In genomic region chr11:1225386-1226225, GRCh38 we compare ENCODE assay signal across 18 cellular contexts. TPM values are rescaled to one million over a fixed set of nuclear protein-coding genes. Genes with fewer than 3 reads are reported as not detected.
DNase-seq lines count a peak whose midpoint lies in the region; ATAC-seq and TF ChIP-seq lines count a peak whose summit lies in the region.
"Had no signal": no experiment of that assay in that cellular context is flagged by ENCODE, and none has a peak within 500 bp of the region (broad histone marks: within the 10 kb centered on the region; RNA-seq: fewer than 3 reads in every experiment).

No MANE protein-coding gene starts in this region.

- H3K27me3 ChIP-seq in H7 (ENCODE audit: control insufficient read depth, insufficient read depth, low read length) = no peaks in the 10 kb centered on the region

- H3K27me3 Mint-ChIP-seq in glutamatergic neuron (ENCODE audit: unreplicated experiment) = peaks cover 2% of the 10 kb centered on the region
- peaks cover 8% of the 10 kb centered on the region for H3K27me3 Mint-ChIP-seq in activated naive CD8-positive, alpha-beta T cell treated with anti-CD3 and anti-CD28 coated beads for 36 hours

- H3K4me1 Mint-ChIP-seq in glutamatergic neuron (ENCODE audit: low read depth, unreplicated experiment) = peaks cover 1% of the 10 kb centered on the region
- H3K4me1 Mint-ChIP-seq in activated naive CD8-positive, alpha-beta T cell treated with anti-CD3 and anti-CD28 coated beads for 36 hours = no peaks in the 10 kb centered on the region
- H3K4me1 Mint-ChIP-seq: IgD-negative memory B cell had no signal

- H3K4me3 Mint-ChIP-seq in glutamatergic neuron (ENCODE audit: unreplicated experiment) = no peak overlapping the region
- H3K4me3 Mint-ChIP-seq in activated naive CD8-positive, alpha-beta T cell treated with anti-CD3 and anti-CD28 coated beads for 36 hours = no peak overlapping the region
- H3K4me3 Mint-ChIP-seq: IgD-negative memory B cell had no signal

- no peak for ATAC-seq in GM21528 (IDR thresholded peaks at IDR 0.05; ENCODE audit: low FRiP score, unreplicated experiment)
- ATAC-seq in HG03139 (IDR thresholded peaks at IDR 0.05; ENCODE audit: unreplicated experiment) = no peak
- ATAC-seq: activated naive CD4-positive, alpha-beta T cell treated with anti-CD3 and anti-CD28 coated beads, Interleukin-2, amount 50 U/mL, for 72 hours had no signal

- DNase-seq in 8988T = peak; percentile 59
- peak; percentile 76 for DNase-seq in H7
- peak; percentile 22 for DNase-seq in glutamatergic neuron
- DNase-seq in mesenteric fat pad (ENCODE audit: low spot score) = peak; percentile 87
- no peak for DNase-seq in activated naive CD8-positive, alpha-beta T cell treated with anti-CD3 and anti-CD28 coated beads for 36 hours
- no peak for DNase-seq in kidney tubule cell (ENCODE audit: low spot score)
- DNase-seq: activated CD4-positive, alpha-beta T cell treated with anti-CD3 and anti-CD28 coated beads, Interleukin-2, amount 50 U/mL, for 4 hours; mesenchymal stem cell; MV-4-11; NCI-H69 had no signal

- no peaks in the 10 kb centered on the region for H3K36me3 ChIP-seq in H7 (replicated peaks; ENCODE audit: control insufficient read depth, insufficient read depth, low read length)

- no peak overlapping the region for H3K4me3 ChIP-seq in H7 (ENCODE audit: insufficient read depth, low read depth, low read length)
- H3K4me3 ChIP-seq: dorsolateral prefrontal cortex had no signal

- H3K36me3 Mint-ChIP-seq in glutamatergic neuron (ENCODE audit: unreplicated experiment) = no peaks in the 10 kb centered on the region
- no peaks in the 10 kb centered on the region for H3K36me3 Mint-ChIP-seq in activated naive CD8-positive, alpha-beta T cell treated with anti-CD3 and anti-CD28 coated beads for 36 hours
- H3K36me3 Mint-ChIP-seq: activated naive CD4-positive, alpha-beta T cell treated with anti-CD3 and anti-CD28 coated beads, Interleukin-2, amount 50 U/mL, for 72 hours; IgD-negative memory B cell had no signal

- no peak for TF ChIP-seq CTCF in glutamatergic neuron (IDR thresholded peaks at IDR 0.05; ENCODE audit: partially characterized antibody, unreplicated experiment)

- H3K9me3 Mint-ChIP-seq in glutamatergic neuron (ENCODE audit: unreplicated experiment) = peaks cover 1% of the 10 kb centered on the region
- H3K9me3 Mint-ChIP-seq in activated naive CD8-positive, alpha-beta T cell treated with anti-CD3 and anti-CD28 coated beads for 36 hours = no peaks in the 10 kb centered on the region
- H3K9me3 Mint-ChIP-seq: activated naive CD4-positive, alpha-beta T cell treated with anti-CD3 and anti-CD28 coated beads, Interleukin-2, amount 50 U/mL, for 72 hours; IgD-negative memory B cell had no signal

- H3K27ac Mint-ChIP-seq in glutamatergic neuron (ENCODE audit: unreplicated experiment) = no peak overlapping the region
- H3K27ac Mint-ChIP-seq in activated naive CD8-positive, alpha-beta T cell treated with anti-CD3 and anti-CD28 coated beads for 36 hours = no peak overlapping the region
- H3K27ac Mint-ChIP-seq: activated naive CD4-positive, alpha-beta T cell treated with anti-CD3 and anti-CD28 coated beads, Interleukin-2, amount 50 U/mL, for 72 hours; IgD-negative memory B cell had no signal

RNA-seq across cellular contexts. Expression of gene MUC5B, which starts 2.7 kb away (rescaled TPM):
- under 0.01 and 0.07 TPM in 2 replicates for total RNA-seq in H7 (2014; rRNA removed; shearing (Covaris generic))
- not detected for total RNA-seq in glutamatergic neuron (ENCODE audit: unreplicated experiment)
- not detected for total RNA-seq in mesenteric fat pad
- not detected for total RNA-seq in activated naive CD8-positive, alpha-beta T cell treated with anti-CD3 and anti-CD28 coated beads for 36 hours
- total RNA-seq: activated naive CD4-positive, alpha-beta T cell treated with anti-CD3 and anti-CD28 coated beads, Interleukin-2, amount 50 U/mL, for 72 hours; Daoy; skeletal muscle tissue; temporal lobe had no signal

Comparison
In these comparisons a context has a peak if more than half of its experiments do, and no peak if none do; other contexts are left out.
1. DNase-seq: peak in 8988T (single experiment), H7 (single experiment), glutamatergic neuron (single experiment) and mesenteric fat pad (single experiment); none in activated naive CD8-positive, alpha-beta T cell treated with anti-CD3 and anti-CD28 coated beads for 36 hours (single experiment) and kidney tubule cell (single experiment).